10 cellular contexts compared by ENCODE assay signal in the genomic region with DNA sequence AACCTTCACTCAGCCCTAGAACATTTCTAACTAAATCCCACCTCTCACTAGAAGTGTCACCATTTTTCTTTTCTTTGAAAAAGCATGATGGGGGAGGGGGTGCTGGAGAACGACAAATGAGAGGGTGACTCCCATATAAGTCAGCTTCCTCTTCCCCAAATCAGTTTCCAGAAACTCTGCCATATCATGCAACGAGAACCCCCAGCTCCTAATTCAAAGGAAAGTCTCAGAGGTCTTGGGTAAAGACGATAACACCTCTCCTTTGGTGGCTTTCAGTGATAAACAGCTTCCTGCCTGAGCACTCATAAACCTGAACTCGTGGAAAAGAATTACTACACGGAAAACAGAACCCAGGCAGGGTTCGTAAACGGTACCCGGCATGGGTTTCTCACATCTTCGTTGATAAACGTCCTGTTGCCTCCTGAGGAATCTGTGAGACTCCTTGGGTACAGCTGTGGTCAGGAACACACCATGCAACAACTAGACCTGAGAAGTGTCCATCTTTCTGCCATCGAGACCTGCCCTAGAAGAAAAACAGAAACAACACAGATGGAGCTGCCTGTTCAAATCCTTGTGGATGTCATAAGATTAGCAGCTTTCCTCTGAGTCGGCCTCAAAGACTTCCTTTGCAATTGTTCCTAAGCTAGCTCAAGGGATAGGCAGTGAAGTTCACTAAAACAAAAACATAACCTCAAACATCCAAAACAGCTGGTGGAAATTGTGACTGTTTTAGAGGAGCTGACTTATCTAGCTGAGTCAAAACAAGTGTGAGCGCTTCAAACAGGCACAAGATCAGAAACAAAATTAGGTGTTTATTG.
DNase-seq lines count a peak whose midpoint lies in the region; ATAC-seq and TF ChIP-seq lines count a peak whose summit lies in the region.
"Had no signal": no experiment of that assay in that cellular context is flagged by ENCODE, and none has a peak within 500 bp of the region (broad histone marks: within the 10 kb centered on the region; RNA-seq: fewer than 3 reads in every experiment).

No MANE protein-coding gene starts in this region.

- peak overlapping the region; percentile 31 for H3K27ac ChIP-seq in left ventricle myocardium inferior (replicated peaks)
- no peak overlapping the region for H3K27ac ChIP-seq in PC-9

- CTCF ChIA-PET in PC-9 (lab: Charles Lee), result interaction anchor here (0.7 kb wide), 1 partner anchor 27 kb away, joined by 3 read pairs; no protein-coding TSS in a partner anchor

- no peak overlapping the region for H3K27ac Mint-ChIP-seq in activated T-helper 17 cell treated with anti-CD3 and anti-CD28 coated beads, Interleukin-2, amount 50 U/mL, for 72 hours

- no peaks in the 10 kb centered on the region for H4K20me1 ChIP-seq in PC-9 (ENCODE audit: insufficient read depth)

- peaks cover 7% of the 10 kb centered on the region for H3K36me3 Mint-ChIP-seq in activated T-helper 17 cell treated with anti-CD3 and anti-CD28 coated beads, Interleukin-2, amount 50 U/mL, for 72 hours (ENCODE audit: low read depth)

- no peak overlapping the region for H2AFZ ChIP-seq in PC-9

- TF ChIP-seq CTCF in left ventricle myocardium inferior (IDR thresholded peaks at IDR 0.05; ENCODE audit: borderline replicate concordance) (no peak), PC-9 (conservative IDR thresholded peaks at IDR 0.05) (no peak)

- DNase-seq in AG08395 (ENCODE audit: low spot score) (peak; percentile 77), HCEC 1CT (peak; percentile 80), left ventricle myocardium inferior (no peak), amygdala (lab: John Stamatoyannopoulos, UW) (no peak), PC-9 (no peak), DMS 273 (lab: John Stamatoyannopoulos, UW; ENCODE audit: unreplicated experiment) (no peak)
- DNase-seq: aorta, NCI-H748 treated with DMSO at 0.1 percent for 48 hours had no signal

- ATAC-seq in activated T-helper 17 cell treated with anti-CD3 and anti-CD28 coated beads, Interleukin-2, amount 50 U/mL, for 72 hours (replicated peaks), result peak; percentile 66
- no peak for ATAC-seq in HG03025 (IDR thresholded peaks at IDR 0.05; ENCODE audit: low FRiP score, unreplicated experiment)

- H3K4me1 Mint-ChIP-seq in activated T-helper 17 cell treated with anti-CD3 and anti-CD28 coated beads, Interleukin-2, amount 50 U/mL, for 72 hours, result peaks cover 20% of the 10 kb centered on the region

- no peaks in the 10 kb centered on the region for H3K9me3 Mint-ChIP-seq in activated T-helper 17 cell treated with anti-CD3 and anti-CD28 coated beads, Interleukin-2, amount 50 U/mL, for 72 hours

- no peaks in the 10 kb centered on the region for H3K9me2 ChIP-seq in PC-9 (ENCODE audit: insufficient read depth)

- peak overlapping the region; percentile 81 for H3K4me3 Mint-ChIP-seq in activated T-helper 17 cell treated with anti-CD3 and anti-CD28 coated beads, Interleukin-2, amount 50 U/mL, for 72 hours

- H3K4me3 ChIP-seq in left ventricle myocardium inferior (no peak overlapping the region), PC-9 (no peak overlapping the region)

- H3K4me1 ChIP-seq in left ventricle myocardium inferior (peaks cover 6% of the 10 kb centered on the region), PC-9 (replicated peaks; ENCODE audit: insufficient read depth) (no peaks in the 10 kb centered on the region)

- intact Hi-C loops in left ventricle myocardium inferior (cut with micrococcal nuclease) (no loop called here), PC-9 (cut with micrococcal nuclease; ENCODE audit: unreplicated experiment) (no loop called here)

- H3K36me3 ChIP-seq in left ventricle myocardium inferior (no peaks in the 10 kb centered on the region), PC-9 (ENCODE audit: low read depth) (no peaks in the 10 kb centered on the region)

- no peaks in the 10 kb centered on the region for H3K27me3 Mint-ChIP-seq in activated T-helper 17 cell treated with anti-CD3 and anti-CD28 coated beads, Interleukin-2, amount 50 U/mL, for 72 hours

- H3K4me2 ChIP-seq in PC-9, result no peak overlapping the region

- H3F3A ChIP-seq in PC-9 (ENCODE audit: insufficient read depth, low read depth), result no peaks in the 10 kb centered on the region

- no TSS peak for BruUV-seq in PC-9 (replicated peaks; lab: Mats Ljungman, UMichigan)

- H3K27me3 ChIP-seq in left ventricle myocardium inferior (ENCODE audit: low read depth), result no peaks in the 10 kb centered on the region
- no peaks in the 10 kb centered on the region for H3K27me3 ChIP-seq in PC-9 (ENCODE audit: insufficient read depth, low read depth)

- no peaks in the 10 kb centered on the region for H3K9me3 ChIP-seq in left ventricle myocardium inferior (replicated peaks)
- H3K9me3 ChIP-seq in PC-9 (ENCODE audit: insufficient read depth, low read depth), result no peaks in the 10 kb centered on the region

- POLR2A ChIA-PET in PC-9 (lab: Charles Lee; ENCODE audit: unreplicated experiment), result no interaction called here

- no peaks in the 10 kb centered on the region for H3K79me2 ChIP-seq in PC-9 (ENCODE audit: low read depth)

Comparison
In these comparisons a context has a peak if more than half of its experiments do, and no peak if none do; other contexts are left out.
1. DNase-seq: peak in AG08395 (single experiment) and HCEC 1CT (single experiment); none in left ventricle myocardium inferior (single experiment), amygdala (0 of 56), PC-9 (0 of 2) and DMS 273 (single experiment).